ENCODE assay signal across 10 cellular contexts in genomic region chr2:221931251-221931991, GRCh38.
"Had no signal": no experiment of that assay in that cellular context is flagged by ENCODE, and none has a peak within 500 bp of the region (broad histone marks: within the 10 kb centered on the region; RNA-seq: fewer than 3 reads in every experiment).

No MANE protein-coding gene starts in this region.

- H2AFZ ChIP-seq: GM23248 had no signal

- H3K4me3 ChIP-seq: GM23248, HAP-1, K562 had no signal

- DNase-seq: GM23248, GOT3, H7, HFFc6, IMR-90, KG1 had no signal

- H3K9me3 ChIP-seq: HAP-1 had no signal

- H3K36me3 ChIP-seq: HAP-1 had no signal

- FAIRE-seq: K562 had no signal

- H3K27ac ChIP-seq: GM23248, HL-60 had no signal

- ATAC-seq: HCT116, K562 had no signal

- H3K9ac ChIP-seq: GM23248 had no signal
